In genomic region chr4:33914386-33914785, GRCh38 we compare ENCODE assay signal across 26 cellular contexts.
"Had no signal": no experiment of that assay in that cellular context is flagged by ENCODE, and none has a peak within 500 bp of the region (broad histone marks: within the 10 kb centered on the region; RNA-seq: fewer than 3 reads in every experiment).

No MANE protein-coding gene starts in this region.

- H3K4me3 ChIP-seq: esophagus squamous epithelium, gastrocnemius medialis, pancreas, prostate gland, sigmoid colon, upper lobe of right lung had no signal

- H3K36me3 ChIP-seq: esophagus squamous epithelium, gastrocnemius medialis, pancreas, prostate gland, sigmoid colon, upper lobe of right lung had no signal

- FAIRE-seq: bronchial epithelial cell, colon, pancreas had no signal

- H3K27me3 ChIP-seq: esophagus squamous epithelium, gastrocnemius medialis, pancreas, sigmoid colon, upper lobe of right lung had no signal

- DNase-seq: activated CD4-positive, alpha-beta T cell treated with anti-CD3 and anti-CD28 coated beads for 36 hours; activated CD4-positive, CD25-positive, alpha-beta regulatory T cell; activated CD8-positive, alpha-beta memory T cell treated with anti-CD3 and anti-CD28 coated beads, Interleukin-2, amount 10 ng/mL, durations not matched to agents 7 days and 5 days; activated CD8-positive, alpha-beta T cell treated with anti-CD3 and anti-CD28 coated beads, Interleukin-2, amount 10 ng/mL, durations not matched to agents 7 days and 5 days; activated naive CD8-positive, alpha-beta T cell treated with anti-CD3 and anti-CD28 coated beads, Interleukin-2, amount 50 U/mL, for 24 hours; activated T-cell treated with anti-CD3 and anti-CD28 coated beads, Interleukin-2, amount 50 U/mL, for 48 hours; dermis blood vessel endothelial cell; effector CD4-positive, alpha-beta T cell; esophagus squamous epithelium; gastrocnemius medialis; glutamatergic neuron; islet precursor cell; left cardiac atrium; midbrain; naive thymus-derived CD4-positive, alpha-beta T cell; nucleus accumbens; pancreas; retina; sigmoid colon; small intestine; stimulated activated CD4-positive, alpha-beta T cell treated with anti-CD3 and anti-CD28 coated beads, Interleukin-4, amount 100 ng/mL, for 24 hours; upper lobe of right lung had no signal

- H3K9me3 ChIP-seq: esophagus squamous epithelium, gastrocnemius medialis, pancreas, prostate gland, sigmoid colon, upper lobe of right lung had no signal

- H3K4me1 ChIP-seq: esophagus squamous epithelium, gastrocnemius medialis, pancreas, prostate gland, sigmoid colon, upper lobe of right lung had no signal

- H3K27ac ChIP-seq: epithelial cell of prostate, esophagus squamous epithelium, gastrocnemius medialis, pancreas, prostate gland, sigmoid colon, upper lobe of right lung had no signal
